In genomic region chr10:128606041-128606440, GRCh38 we compare ENCODE assay signal across 18 cellular contexts.
"Had no signal": no experiment of that assay in that cellular context is flagged by ENCODE, and none has a peak within 500 bp of the region (broad histone marks: within the 10 kb centered on the region; RNA-seq: fewer than 3 reads in every experiment).

No MANE protein-coding gene starts in this region.

- H3K9me3 ChIP-seq: heart left ventricle, neutrophil, right atrium auricular region, suprapubic skin, thyroid gland had no signal

- H3K4me1 ChIP-seq: heart left ventricle, right atrium auricular region, suprapubic skin, thyroid gland had no signal

- H3K9me3 Mint-ChIP-seq: naive thymus-derived CD4-positive, alpha-beta T cell; stimulated activated effector memory CD8-positive, alpha-beta T cell treated with anti-CD3 and anti-CD28 coated beads, Interleukin-12 subunit alpha, Interleukin-12 subunit beta, amount 100 ng/mL, for 72 hours; type B pancreatic cell had no signal

- H3K4me2 ChIP-seq: smooth muscle cell had no signal

- H3K27ac Mint-ChIP-seq: endodermal cell; naive thymus-derived CD4-positive, alpha-beta T cell; stimulated activated effector memory CD8-positive, alpha-beta T cell treated with anti-CD3 and anti-CD28 coated beads, Interleukin-12 subunit alpha, Interleukin-12 subunit beta, amount 100 ng/mL, for 72 hours; type B pancreatic cell had no signal

- H3K27ac ChIP-seq: coronary artery, heart left ventricle, neutrophil, right atrium auricular region, suprapubic skin, thyroid gland had no signal

- H3K36me3 Mint-ChIP-seq: naive thymus-derived CD4-positive, alpha-beta T cell; stimulated activated effector memory CD8-positive, alpha-beta T cell treated with anti-CD3 and anti-CD28 coated beads, Interleukin-12 subunit alpha, Interleukin-12 subunit beta, amount 100 ng/mL, for 72 hours; type B pancreatic cell had no signal

- H3K27me3 ChIP-seq: heart left ventricle, neutrophil, right atrium auricular region, suprapubic skin, thyroid gland had no signal

- ATAC-seq: heart left ventricle; naive thymus-derived CD4-positive, alpha-beta T cell; stimulated activated effector memory CD8-positive, alpha-beta T cell treated with anti-CD3 and anti-CD28 coated beads, Interleukin-12 subunit alpha, Interleukin-12 subunit beta, amount 100 ng/mL, for 72 hours; stimulated activated naive CD8-positive, alpha-beta T cell treated with anti-CD3 and anti-CD28 coated beads, Interleukin-15, Interleukin-2, amounts not matched to agents 100 U/mL and 50 U/mL, for 24 hours had no signal

- H3K36me3 ChIP-seq: heart left ventricle, neutrophil, right atrium auricular region, suprapubic skin, thyroid gland had no signal

- DNase-seq: effector CD4-positive, alpha-beta T cell; endodermal cell; heart left ventricle; hippocampal formation; kidney glomerular epithelial cell; naive thymus-derived CD4-positive, alpha-beta T cell; posterior cingulate gyrus; stimulated activated CD4-positive, alpha-beta T cell treated with anti-CD3 and anti-CD28 coated beads, Interleukin-2, amount 100 ng/mL, for 48 hours; stimulated activated CD8-positive, alpha-beta memory T cell treated with anti-CD3 and anti-CD28 coated beads, Interleukin-4, amount 100 ng/mL, for 48 hours; stimulated activated naive CD8-positive, alpha-beta T cell treated with anti-CD3 and anti-CD28 coated beads, Interleukin-15, Interleukin-2, amounts not matched to agents 100 U/mL and 50 U/mL, for 24 hours; thyroid gland had no signal

- H3K27me3 Mint-ChIP-seq: type B pancreatic cell had no signal

- H3K4me3 Mint-ChIP-seq: endodermal cell; naive thymus-derived CD4-positive, alpha-beta T cell; stimulated activated effector memory CD8-positive, alpha-beta T cell treated with anti-CD3 and anti-CD28 coated beads, Interleukin-12 subunit alpha, Interleukin-12 subunit beta, amount 100 ng/mL, for 72 hours; type B pancreatic cell had no signal

- H3K4me1 Mint-ChIP-seq: endodermal cell; naive thymus-derived CD4-positive, alpha-beta T cell; stimulated activated effector memory CD8-positive, alpha-beta T cell treated with anti-CD3 and anti-CD28 coated beads, Interleukin-12 subunit alpha, Interleukin-12 subunit beta, amount 100 ng/mL, for 72 hours had no signal

- H3K4me3 ChIP-seq: coronary artery, heart left ventricle, right atrium auricular region, smooth muscle cell, suprapubic skin, thyroid gland had no signal
